27 cellular contexts compared by ENCODE assay signal in genomic region chr22:33865996-33866395, GRCh38. TPM values are rescaled to one million over a fixed set of nuclear protein-coding genes. Genes with fewer than 3 reads are reported as not detected.
DNase-seq lines count a peak whose midpoint lies in the region; ATAC-seq and TF ChIP-seq lines count a peak whose summit lies in the region.
"Had no signal": no experiment of that assay in that cellular context is flagged by ENCODE, and none has a peak within 500 bp of the region (broad histone marks: within the 10 kb centered on the region; RNA-seq: fewer than 3 reads in every experiment).

No MANE protein-coding gene starts in this region.

- no peak for TF ChIP-seq CTCF in hepatocyte (IDR thresholded peaks at IDR 0.05; ENCODE audit: poor library complexity)
- TF ChIP-seq CTCF in gastrocnemius medialis (IDR thresholded peaks at IDR 0.05 in 4 of 5, conservative IDR thresholded peaks at IDR 0.05 in 1 of 5): no peak

- no peak overlapping the region for H3K4me3 ChIP-seq in BLaER1 treated with 17β-estradiol and CSF1 and Interleukin-3, amounts not matched to agents 10 nM and 100 nM
- no peak overlapping the region for H3K4me3 ChIP-seq in hepatocyte
- H3K4me3 ChIP-seq in gastrocnemius medialis: no peak overlapping the region
- H3K4me3 ChIP-seq: GM12878, GM23338, K562 had no signal

- peak; percentile 25 for DNase-seq in NCI-H82 (lab: John Stamatoyannopoulos, UW)
- no peak for DNase-seq in NCI-H82 treated with DMSO at 0.1 percent for 48 hours (lab: John Stamatoyannopoulos, UW; ENCODE audit: unreplicated experiment)
- DNase-seq in hepatocyte (ENCODE audit: low spot score): no peak
- no peak for DNase-seq in gastrocnemius medialis
- no peak for DNase-seq in putamen (ENCODE audit: low spot score)
- no peak for DNase-seq in activated CD8-positive, alpha-beta memory T cell treated with anti-CD3 and anti-CD28 coated beads for 24 hours
- DNase-seq: CD8-positive, alpha-beta memory T cell; DMS 273 treated with DMSO at 0.1 percent for 48 hours; DMS79; EL; GDM1; H9; HFFc6; Kasumi-1; NCI-H1092 treated with DMSO at 0.1 percent for 48 hours; NCI-H1436; NCI-H187; NCI-H2081 treated with DMSO at 0.1 percent for 48 hours; NCI-H2171; NCI-H226; NCI-H510A treated with DMSO at 0.1 percent for 48 hours had no signal

- TF ChIP-seq POLR2A in gastrocnemius medialis (IDR thresholded peaks at IDR 0.05): no peak

- H2AFZ ChIP-seq in hepatocyte: no peak overlapping the region
- H2AFZ ChIP-seq: GM23338 had no signal

- H3K9me3 ChIP-seq in BLaER1 treated with 17β-estradiol and CSF1 and Interleukin-3, amounts not matched to agents 10 nM and 100 nM (replicated peaks in 1 of 11): no peaks in the 10 kb centered on the region; a peak in 1 of 22 replicates
- H3K9me3 ChIP-seq in hepatocyte (ENCODE audit: low read depth) (no peaks in the 10 kb centered on the region), gastrocnemius medialis (no peaks in the 10 kb centered on the region)

- no peaks in the 10 kb centered on the region for H3K9me2 ChIP-seq in hepatocyte (replicated peaks; ENCODE audit: insufficient read depth)

- H3K27ac ChIP-seq in BLaER1 treated with 17β-estradiol and CSF1 and Interleukin-3, amounts not matched to agents 10 nM and 100 nM: peak overlapping the region in 2 of 11 experiments; percentile 67 to 80; a peak in 3 of 22 replicates
- H3K27ac ChIP-seq in hepatocyte (peak overlapping the region; percentile 75), gastrocnemius medialis (peak overlapping the region; percentile 74 to 88 (median 86))
- H3K27ac ChIP-seq: 22Rv1 had no signal

- peaks cover 17 to 70% (median 38%) of the 10 kb centered on the region in 10 experiments for H3K4me1 ChIP-seq in BLaER1 treated with 17β-estradiol and CSF1 and Interleukin-3, amounts not matched to agents 10 nM and 100 nM
- H3K4me1 ChIP-seq in hepatocyte (ENCODE audit: insufficient read depth): peaks cover 25% of the 10 kb centered on the region
- peaks cover 58 to 70% of the 10 kb centered on the region in 2 donors for H3K4me1 ChIP-seq in gastrocnemius medialis

- H3K9ac ChIP-seq in BLaER1 treated with 17β-estradiol and CSF1 and Interleukin-3, amounts not matched to agents 10 nM and 100 nM: no peak overlapping the region

- in situ Hi-C loops in gastrocnemius medialis (cut with MboI; ENCODE audit: low sequenced_read_pairs in 4 of 4): no loop called here

- H3K4me2 ChIP-seq in BLaER1 treated with 17β-estradiol and CSF1 and Interleukin-3, amounts not matched to agents 10 nM and 100 nM: peak overlapping the region in 7 of 11 experiments; percentile 61 to 89 (median 79); a peak in 9 of 22 replicates
- H3K4me2 ChIP-seq in hepatocyte: no peak overlapping the region
- H3K4me2 ChIP-seq: GM23338 had no signal

- 89% methylated on average over 1 of the region's 1 CpG for WGBS in hepatocyte (ENCODE audit: low lambda C conversion rate, missing lambda C conversion rate)

- intact Hi-C loops in gastrocnemius medialis (cut with DNase I; ENCODE audit: low total_unique reads): no loop called here

- peaks cover 8 to 99% (median 89%) of the 10 kb centered on the region in 11 experiments; a peak in 18 of 22 replicates for H4K20me1 ChIP-seq in BLaER1 treated with 17β-estradiol and CSF1 and Interleukin-3, amounts not matched to agents 10 nM and 100 nM
- no peaks in the 10 kb centered on the region for H4K20me1 ChIP-seq in hepatocyte (ENCODE audit: insufficient read depth, poor library complexity, severe bottlenecking)

- H3K79me2 ChIP-seq in hepatocyte: peaks cover 75% of the 10 kb centered on the region

- H3K36me3 ChIP-seq in BLaER1 treated with 17β-estradiol and CSF1 and Interleukin-3, amounts not matched to agents 10 nM and 100 nM: peaks cover 0 to 10% (median 0%) of the 10 kb centered on the region in 11 experiments; a peak in 2 of 22 replicates
- H3K36me3 ChIP-seq in hepatocyte (replicated peaks; ENCODE audit: insufficient read depth, low read depth) (no peaks in the 10 kb centered on the region), gastrocnemius medialis (no peaks in the 10 kb centered on the region)

- no peak for ATAC-seq in gastrocnemius medialis
- ATAC-seq in HG03469 (IDR thresholded peaks at IDR 0.05; ENCODE audit: unreplicated experiment): no peak
- ATAC-seq: GM12878, GM23338, K562 had no signal

- no peaks in the 10 kb centered on the region for H3K27me3 ChIP-seq in BLaER1 treated with 17β-estradiol and CSF1 and Interleukin-3, amounts not matched to agents 10 nM and 100 nM
- H3K27me3 ChIP-seq in hepatocyte (no peaks in the 10 kb centered on the region), gastrocnemius medialis (no peaks in the 10 kb centered on the region)

RNA-seq across cellular contexts. Expression of gene LARGE1, which starts 54.3 kb away (rescaled TPM):
- total RNA-seq in hepatocyte (23.6 and 28.6 TPM in 2 replicates), gastrocnemius medialis (10 to 100 TPM; 48.5 to 91.0 (median 68.4) TPM)
- polyA plus RNA-seq in hepatocyte: 18.7 and 21.2 TPM in 2 replicates
